Comparison of ENCODE assay signal across 29 cellular contexts in genomic region chr6:22910370-22910769, GRCh38.
"Had no signal": no experiment of that assay in that cellular context is flagged by ENCODE, and none has a peak within 500 bp of the region (broad histone marks: within the 10 kb centered on the region; RNA-seq: fewer than 3 reads in every experiment).

No MANE protein-coding gene starts in this region.

- H3K36me3 ChIP-seq: stomach, suprapubic skin, thoracic aorta, thyroid gland, tibial artery, tibial nerve, transverse colon, upper lobe of left lung, upper lobe of right lung, uterus, vagina had no signal

- H3K36me3 Mint-ChIP-seq: stimulated activated effector memory CD8-positive, alpha-beta T cell treated with anti-CD3 and anti-CD28 coated beads, Interleukin-12 subunit alpha, Interleukin-12 subunit beta, amount 100 ng/mL, for 72 hours; stimulated activated memory B cell treated with anti-CD40 and anti-IgM and Interleukin-4, amounts not matched to agents 10 μg/mL and 1 μg/mL and 100 μg/mL, for 72 hours; stimulated activated naive B cell treated with anti-CD40 and anti-IgM and Interleukin-4, amounts not matched to agents 10 μg/mL and 1 μg/mL and 100 μg/mL, for 72 hours; type B pancreatic cell had no signal

- H3K4me1 ChIP-seq: testis, transverse colon, upper lobe of left lung, upper lobe of right lung, uterus, vagina had no signal

- H3K27me3 Mint-ChIP-seq: stimulated activated memory B cell treated with anti-CD40 and anti-IgM and Interleukin-4, amounts not matched to agents 10 μg/mL and 1 μg/mL and 100 μg/mL, for 72 hours; stimulated activated naive B cell treated with anti-CD40 and anti-IgM and Interleukin-4, amounts not matched to agents 10 μg/mL and 1 μg/mL and 100 μg/mL, for 72 hours; stimulated activated naive CD8-positive, alpha-beta T cell treated with anti-CD3 and anti-CD28 coated beads, Interleukin-15, amount 100 ng/mL, for 72 hours; stimulated activated naive CD8-positive, alpha-beta T cell treated with anti-CD3 and anti-CD28 coated beads, Interleukin-15, Interleukin-2, amounts not matched to agents 100 ng/mL and 50 ng/mL, for 24 hours; type B pancreatic cell had no signal

- H3K4me3 Mint-ChIP-seq: stimulated activated effector memory CD8-positive, alpha-beta T cell treated with anti-CD3 and anti-CD28 coated beads, Interleukin-12 subunit alpha, Interleukin-12 subunit beta, amount 100 ng/mL, for 72 hours; stimulated activated memory B cell treated with anti-CD40 and anti-IgM and Interleukin-4, amounts not matched to agents 10 μg/mL and 1 μg/mL and 100 μg/mL, for 72 hours; stimulated activated naive B cell treated with anti-CD40 and anti-IgM and Interleukin-4, amounts not matched to agents 10 μg/mL and 1 μg/mL and 100 μg/mL, for 72 hours; stimulated activated naive CD8-positive, alpha-beta T cell treated with anti-CD3 and anti-CD28 coated beads, Interleukin-15, amount 100 ng/mL, for 72 hours; stimulated activated naive CD8-positive, alpha-beta T cell treated with anti-CD3 and anti-CD28 coated beads, Interleukin-15, Interleukin-2, amounts not matched to agents 100 ng/mL and 50 ng/mL, for 24 hours; type B pancreatic cell had no signal

- ATAC-seq: stimulated activated effector memory CD8-positive, alpha-beta T cell treated with anti-CD3 and anti-CD28 coated beads, Interleukin-12 subunit alpha, Interleukin-12 subunit beta, amount 100 ng/mL, for 72 hours; stimulated activated memory B cell treated with anti-CD40 and anti-IgM and Interleukin-4, amounts not matched to agents 10 μg/mL and 1 μg/mL and 100 μg/mL, for 72 hours; stimulated activated naive B cell treated with anti-CD40 and anti-IgM and Interleukin-4, amounts not matched to agents 10 μg/mL and 1 μg/mL and 100 μg/mL, for 72 hours; stimulated activated naive CD8-positive, alpha-beta T cell treated with anti-CD3 and anti-CD28 coated beads, Interleukin-15, amount 100 ng/mL, for 72 hours; stimulated activated naive CD8-positive, alpha-beta T cell treated with anti-CD3 and anti-CD28 coated beads, Interleukin-15, Interleukin-2, amounts not matched to agents 100 U/mL and 50 U/mL, for 24 hours; upper lobe of right lung had no signal

- H3K27ac Mint-ChIP-seq: stimulated activated effector memory CD8-positive, alpha-beta T cell treated with anti-CD3 and anti-CD28 coated beads, Interleukin-12 subunit alpha, Interleukin-12 subunit beta, amount 100 ng/mL, for 72 hours; stimulated activated memory B cell treated with anti-CD40 and anti-IgM and Interleukin-4, amounts not matched to agents 10 μg/mL and 1 μg/mL and 100 μg/mL, for 72 hours; stimulated activated naive B cell treated with anti-CD40 and anti-IgM and Interleukin-4, amounts not matched to agents 10 μg/mL and 1 μg/mL and 100 μg/mL, for 72 hours; stimulated activated naive CD8-positive, alpha-beta T cell treated with anti-CD3 and anti-CD28 coated beads, Interleukin-15, amount 100 ng/mL, for 72 hours; stimulated activated naive CD8-positive, alpha-beta T cell treated with anti-CD3 and anti-CD28 coated beads, Interleukin-15, Interleukin-2, amounts not matched to agents 100 ng/mL and 50 ng/mL, for 24 hours; type B pancreatic cell had no signal

- DNase-seq: stimulated activated CD4-positive, alpha-beta T cell treated with anti-CD3 and anti-CD28 coated beads, Interleukin-2, amount 100 ng/mL, for 48 hours; stimulated activated CD4-positive, alpha-beta T cell treated with anti-CD3 and anti-CD28 coated beads, Interleukin-4, amount 100 ng/mL, for 1 hour; stimulated activated CD4-positive, alpha-beta T cell treated with anti-CD3 and anti-CD28 coated beads, Interleukin-4, amount 100 ng/mL, for 24 hours; stimulated activated CD4-positive, alpha-beta T cell treated with anti-CD3 and anti-CD28 coated beads, Interleukin-4, amount 100 ng/mL, for 4 hours; stimulated activated CD8-positive, alpha-beta memory T cell treated with anti-CD3 and anti-CD28 coated beads, Interleukin-4, amount 100 ng/mL, for 48 hours; stimulated activated naive B cell treated with anti-CD40 and anti-IgM and Interleukin-4, amounts not matched to agents 10 μg/mL and 1 μg/mL and 100 μg/mL, for 72 hours; stimulated activated naive CD4-positive, alpha-beta T cell; stimulated activated naive CD4-positive, alpha-beta T cell treated with Interleukin-2 at 50 U/mL for 16 hours; stimulated activated naive CD8-positive, alpha-beta T cell treated with anti-CD3 and anti-CD28 coated beads, Interleukin-15, amount 100 ng/mL, for 72 hours; stimulated activated naive CD8-positive, alpha-beta T cell treated with anti-CD3 and anti-CD28 coated beads, Interleukin-15, Interleukin-2, amounts not matched to agents 100 U/mL and 50 U/mL, for 24 hours; stomach; substantia nigra; testis; thyroid gland; tibial artery; transverse colon; trophoblast cell; upper lobe of left lung; upper lobe of right lung; uterus had no signal

- H3K27ac ChIP-seq: stomach, suprapubic skin, testis, thoracic aorta, thyroid gland, tibial artery, tibial nerve, transverse colon, upper lobe of left lung, upper lobe of right lung, uterus, vagina had no signal

- H3K9me3 ChIP-seq: stomach, suprapubic skin, testis, thoracic aorta, thyroid gland, tibial artery, tibial nerve, transverse colon, upper lobe of left lung, upper lobe of right lung, uterus, vagina had no signal

- H3K4me3 ChIP-seq: stomach, suprapubic skin, testis, thoracic aorta, thyroid gland, tibial artery, tibial nerve, transverse colon, upper lobe of left lung, upper lobe of right lung, uterus, vagina had no signal

- H3K4me1 Mint-ChIP-seq: stimulated activated effector memory CD8-positive, alpha-beta T cell treated with anti-CD3 and anti-CD28 coated beads, Interleukin-12 subunit alpha, Interleukin-12 subunit beta, amount 100 ng/mL, for 72 hours; stimulated activated memory B cell treated with anti-CD40 and anti-IgM and Interleukin-4, amounts not matched to agents 10 μg/mL and 1 μg/mL and 100 μg/mL, for 72 hours; stimulated activated naive B cell treated with anti-CD40 and anti-IgM and Interleukin-4, amounts not matched to agents 10 μg/mL and 1 μg/mL and 100 μg/mL, for 72 hours; stimulated activated naive CD8-positive, alpha-beta T cell treated with anti-CD3 and anti-CD28 coated beads, Interleukin-15, amount 100 ng/mL, for 72 hours had no signal

- FAIRE-seq: urothelium cell line had no signal

- H3K9me3 Mint-ChIP-seq: stimulated activated naive B cell treated with anti-CD40 and anti-IgM and Interleukin-4, amounts not matched to agents 10 μg/mL and 1 μg/mL and 100 μg/mL, for 72 hours; stimulated activated naive CD8-positive, alpha-beta T cell treated with anti-CD3 and anti-CD28 coated beads, Interleukin-15, amount 100 ng/mL, for 72 hours had no signal

- H3K27me3 ChIP-seq: stomach, suprapubic skin, testis, thyroid gland, tibial artery, tibial nerve, transverse colon, upper lobe of left lung, upper lobe of right lung, uterus, vagina had no signal
